20 cellular contexts compared by ENCODE assay signal in the genomic region with DNA sequence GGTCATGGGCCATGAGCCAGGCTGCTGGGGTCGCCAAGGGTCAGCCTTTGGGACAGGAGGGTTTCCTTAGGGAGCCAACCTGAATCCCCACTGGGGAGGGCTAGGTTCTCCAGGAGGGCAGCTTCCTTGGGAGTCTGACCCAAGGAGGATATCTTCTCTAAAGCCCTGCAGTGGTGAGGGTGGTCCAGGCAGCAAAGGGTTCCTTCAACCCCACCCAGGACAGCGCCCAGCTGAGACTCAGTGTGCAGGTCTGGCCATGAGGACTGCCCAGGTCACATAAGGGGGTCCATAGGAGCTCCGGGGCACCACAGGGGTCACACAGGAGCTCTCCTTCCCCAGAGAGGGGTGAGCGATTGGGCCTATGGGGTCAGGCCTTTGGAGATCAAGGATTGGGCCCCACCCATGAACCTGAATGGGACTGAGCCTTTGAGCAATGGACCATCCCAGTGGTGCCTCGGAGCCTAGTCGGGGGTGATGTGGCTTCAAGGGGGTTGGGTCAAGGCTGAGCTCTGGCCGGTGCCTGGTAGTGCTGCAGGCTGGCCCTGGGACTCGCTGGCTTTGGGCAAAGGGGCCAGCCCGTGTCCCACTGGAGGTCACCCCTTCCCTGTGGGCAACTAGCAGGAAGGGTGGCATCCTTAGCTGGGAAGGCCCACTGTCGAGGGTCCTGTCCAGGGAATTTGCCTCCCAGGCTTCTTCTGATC.
DNase-seq lines count a peak whose midpoint lies in the region; ATAC-seq and TF ChIP-seq lines count a peak whose summit lies in the region.
"Had no signal": no experiment of that assay in that cellular context is flagged by ENCODE, and none has a peak within 500 bp of the region (broad histone marks: within the 10 kb centered on the region; RNA-seq: fewer than 3 reads in every experiment).

No MANE protein-coding gene starts in this region.

- peak; percentile 2 for DNase-seq in activated T-cell treated with anti-CD3 and anti-CD28 coated beads, Interleukin-2, amount 50 U/mL, for 1 hour
- DNase-seq in activated T-cell treated with anti-CD3 and anti-CD28 coated beads, Interleukin-2, amount 50 U/mL, for 72 hours, result no peak
- peak; percentile 12 for DNase-seq in activated CD4-positive, alpha-beta memory T cell treated with anti-CD3 and anti-CD28 coated beads, Interleukin-2, amount 10 ng/mL, durations not matched to agents 7 days and 5 days
- DNase-seq in right atrium auricular region (ENCODE audit: low spot score), result peak; percentile 21
- peak; percentile 8 for DNase-seq in progenitor cell of endocrine pancreas (ENCODE audit: low spot score, unreplicated experiment)
- DNase-seq in GM23248, result no peak
- DNase-seq in SW480 (ENCODE audit: low spot score), result no peak
- no peak for DNase-seq in tibial nerve (ENCODE audit: low spot score in 2 of 2)
- DNase-seq: activated gamma-delta T cell; CD4-positive, CD25-positive, alpha-beta regulatory T cell; dermis blood vessel endothelial cell; DMS79; NCI-H187; NCI-H446 treated with DMSO at 0.1 percent for 48 hours had no signal

- no peak overlapping the region for H3K4me3 Mint-ChIP-seq in activated T-cell treated with anti-CD3 and anti-CD28 coated beads, Interleukin-2, amount 50 U/mL, for 72 hours
- H3K4me3 Mint-ChIP-seq in activated CD4-positive, alpha-beta memory T cell treated with anti-CD3 and anti-CD28 coated beads, Interleukin-2, amount 10 ng/mL, durations not matched to agents 7 days and 5 days, result no peak overlapping the region
- no peak overlapping the region for H3K4me3 Mint-ChIP-seq in progenitor cell of endocrine pancreas (ENCODE audit: low read depth)
- H3K4me3 Mint-ChIP-seq: CD4-positive, CD25-positive, alpha-beta regulatory T cell; T-helper 2 cell treated with Interferon-gamma antibody and Interleukin-4, amounts not matched to agents 5 μg/mL and 100 μg/mL, for 36 hours had no signal

- H3K9me3 ChIP-seq in right atrium auricular region (peaks cover 0 to 32% of the 10 kb centered on the region in 2 donors), GM23248 (ENCODE audit: low read depth) (no peaks in the 10 kb centered on the region), tibial nerve (peaks cover 0 to 73% (median 8%) of the 10 kb centered on the region in 4 donors)
- H3K9me3 ChIP-seq: A549 had no signal

- no peak overlapping the region for H3K9ac ChIP-seq in GM23248

- peaks cover 4 to 11% of the 10 kb centered on the region in 2 donors for H3K36me3 Mint-ChIP-seq in activated T-cell treated with anti-CD3 and anti-CD28 coated beads, Interleukin-2, amount 50 U/mL, for 72 hours (ENCODE audit: insufficient read depth in 2 of 2)
- H3K36me3 Mint-ChIP-seq in activated CD4-positive, alpha-beta memory T cell treated with anti-CD3 and anti-CD28 coated beads, Interleukin-2, amount 10 ng/mL, durations not matched to agents 7 days and 5 days (ENCODE audit: low read depth), result no peaks in the 10 kb centered on the region
- H3K36me3 Mint-ChIP-seq in progenitor cell of endocrine pancreas (ENCODE audit: insufficient read depth), result peaks cover 4% of the 10 kb centered on the region
- H3K36me3 Mint-ChIP-seq: CD4-positive, CD25-positive, alpha-beta regulatory T cell had no signal

- 36 to 41% methylated on average over 9 to 10 of the region's 10 CpGs for WGBS in GM23248 (ENCODE audit: low coverage in 1 of 2, low lambda C conversion rate in 2 of 2, missing lambda C conversion rate in 2 of 2), 2 experiments
- whole genome bisulfite sequencing in tibial nerve, 2 donors, result 78 to 84% methylated on average over 8 to 10 of the region's 10 CpGs

- H3K27ac ChIP-seq in right atrium auricular region (no peak overlapping the region), GM23248 (no peak overlapping the region), tibial nerve (no peak overlapping the region)
- H3K27ac ChIP-seq: A549, stomach, vagina had no signal

- in situ Hi-C loops in GM23248 (cut with MboI), result no loop called here

- no peaks in the 10 kb centered on the region for H3F3A ChIP-seq in GM23248 (ENCODE audit: insufficient read depth)

- H4K20me1 ChIP-seq in GM23248 (ENCODE audit: insufficient read depth), result no peaks in the 10 kb centered on the region

- no peak overlapping the region for H3K27ac Mint-ChIP-seq in activated T-cell treated with anti-CD3 and anti-CD28 coated beads, Interleukin-2, amount 50 U/mL, for 72 hours
- no peak overlapping the region for H3K27ac Mint-ChIP-seq in activated CD4-positive, alpha-beta memory T cell treated with anti-CD3 and anti-CD28 coated beads, Interleukin-2, amount 10 ng/mL, durations not matched to agents 7 days and 5 days
- H3K27ac Mint-ChIP-seq in progenitor cell of endocrine pancreas, result no peak overlapping the region
- H3K27ac Mint-ChIP-seq: CD4-positive, CD25-positive, alpha-beta regulatory T cell; T-helper 2 cell treated with Interferon-gamma antibody and Interleukin-4, amounts not matched to agents 5 μg/mL and 100 μg/mL, for 36 hours had no signal

- H3K4me1 ChIP-seq in right atrium auricular region (no peaks in the 10 kb centered on the region), GM23248 (ENCODE audit: insufficient read depth) (no peaks in the 10 kb centered on the region), tibial nerve (no peaks in the 10 kb centered on the region)
- H3K4me1 ChIP-seq: A549, stomach, vagina had no signal

- H3K79me2 ChIP-seq in GM23248 (ENCODE audit: insufficient read depth), result no peaks in the 10 kb centered on the region

- CTCF ChIA-PET in activated CD4-positive, alpha-beta memory T cell treated with anti-CD3 and anti-CD28 coated beads, Interleukin-2, amount 10 ng/mL, durations not matched to agents 7 days and 5 days (lab: Charles Lee), result no interaction called here

- TF ChIP-seq POLR2A in tibial nerve (IDR thresholded peaks at IDR 0.05), result no peak

- no peak overlapping the region for H3K4me2 ChIP-seq in GM23248 (ENCODE audit: unreplicated experiment)
- H3K4me2 ChIP-seq: A549 had no signal

- no peak for ATAC-seq in activated T-cell treated with anti-CD3 and anti-CD28 coated beads, Interleukin-2, amount 50 U/mL, for 72 hours (replicated peaks in 1 of 2)
- ATAC-seq: A549, HCT116, mucosa of descending colon had no signal

- H3K4me3 ChIP-seq in right atrium auricular region (no peak overlapping the region), GM23248 (no peak overlapping the region), tibial nerve (no peak overlapping the region)
- H3K4me3 ChIP-seq: A549, mucosa of descending colon, stomach, vagina had no signal

- no peaks in the 10 kb centered on the region for H3K27me3 Mint-ChIP-seq in activated T-cell treated with anti-CD3 and anti-CD28 coated beads, Interleukin-2, amount 50 U/mL, for 72 hours (ENCODE audit: low read depth)
- no peaks in the 10 kb centered on the region for H3K27me3 Mint-ChIP-seq in activated CD4-positive, alpha-beta memory T cell treated with anti-CD3 and anti-CD28 coated beads, Interleukin-2, amount 10 ng/mL, durations not matched to agents 7 days and 5 days
- no peaks in the 10 kb centered on the region for H3K27me3 Mint-ChIP-seq in progenitor cell of endocrine pancreas
- H3K27me3 Mint-ChIP-seq: CD4-positive, CD25-positive, alpha-beta regulatory T cell had no signal

- no peaks in the 10 kb centered on the region for H3K9me2 ChIP-seq in GM23248 (ENCODE audit: insufficient read depth)

- no peaks in the 10 kb centered on the region for H3K4me1 Mint-ChIP-seq in activated T-cell treated with anti-CD3 and anti-CD28 coated beads, Interleukin-2, amount 50 U/mL, for 72 hours (ENCODE audit: low read depth)
- no peaks in the 10 kb centered on the region for H3K4me1 Mint-ChIP-seq in activated CD4-positive, alpha-beta memory T cell treated with anti-CD3 and anti-CD28 coated beads, Interleukin-2, amount 10 ng/mL, durations not matched to agents 7 days and 5 days
- H3K4me1 Mint-ChIP-seq in progenitor cell of endocrine pancreas (ENCODE audit: low read depth), result no peaks in the 10 kb centered on the region
- H3K4me1 Mint-ChIP-seq: CD4-positive, CD25-positive, alpha-beta regulatory T cell had no signal

- peaks cover 2 to 10% of the 10 kb centered on the region in 2 donors for H3K9me3 Mint-ChIP-seq in activated T-cell treated with anti-CD3 and anti-CD28 coated beads, Interleukin-2, amount 50 U/mL, for 72 hours
- H3K9me3 Mint-ChIP-seq in activated CD4-positive, alpha-beta memory T cell treated with anti-CD3 and anti-CD28 coated beads, Interleukin-2, amount 10 ng/mL, durations not matched to agents 7 days and 5 days, result peaks cover 22% of the 10 kb centered on the region
- H3K9me3 Mint-ChIP-seq in progenitor cell of endocrine pancreas (ENCODE audit: low read depth), result peaks cover 29% of the 10 kb centered on the region

- H2AFZ ChIP-seq in GM23248, result no peak overlapping the region

- TF ChIP-seq EP300 in tibial nerve (IDR thresholded peaks at IDR 0.05), result no peak

- H3K27me3 ChIP-seq in right atrium auricular region, result no peaks in the 10 kb centered on the region
- no peaks in the 10 kb centered on the region for H3K27me3 ChIP-seq in GM23248 (replicated peaks; ENCODE audit: insufficient read depth)
- no peaks in the 10 kb centered on the region for H3K27me3 ChIP-seq in tibial nerve
- H3K27me3 ChIP-seq: stomach, vagina had no signal

- POLR2A ChIA-PET in activated CD4-positive, alpha-beta memory T cell treated with anti-CD3 and anti-CD28 coated beads, Interleukin-2, amount 10 ng/mL, durations not matched to agents 7 days and 5 days (lab: Charles Lee), result no interaction called here

- H3K36me3 ChIP-seq in right atrium auricular region (no peaks in the 10 kb centered on the region), GM23248 (ENCODE audit: low read depth) (no peaks in the 10 kb centered on the region), tibial nerve (no peaks in the 10 kb centered on the region)
- H3K36me3 ChIP-seq: stomach, vagina had no signal

- TF ChIP-seq CTCF in right atrium auricular region (IDR thresholded peaks at IDR 0.05), result no peak
- no peak for TF ChIP-seq CTCF in progenitor cell of endocrine pancreas (IDR thresholded peaks at IDR 0.05; ENCODE audit: unreplicated experiment)
- no peak for TF ChIP-seq CTCF in tibial nerve (IDR thresholded peaks at IDR 0.05)

Comparison
In these comparisons a context has a peak if more than half of its experiments do, and no peak if none do; other contexts are left out.
1. DNase-seq: peak in activated T-cell treated with anti-CD3 and anti-CD28 coated beads, Interleukin-2, amount 50 U/mL, for 1 hour (single experiment), activated CD4-positive, alpha-beta memory T cell treated with anti-CD3 and anti-CD28 coated beads, Interleukin-2, amount 10 ng/mL, durations not matched to agents 7 days and 5 days (single experiment), right atrium auricular region (single experiment) and progenitor cell of endocrine pancreas (single experiment); none in activated T-cell treated with anti-CD3 and anti-CD28 coated beads, Interleukin-2, amount 50 U/mL, for 72 hours (0 of 2), GM23248 (single experiment), SW480 (single experiment) and tibial nerve (0 of 2).